In genomic region chr1:205716371-205717132, GRCh38 we compare ENCODE assay signal across 1 cellular context.
TF ChIP-seq lines count a peak whose summit lies in the region.

No MANE protein-coding gene starts in this region.

TF ChIP-seq in WTC11, 78 proteins besides CTCF, POLR2A, EP300 and RAD21 (continued from another document):
- TF ChIP-seq USF1 (CRISPR knock-in tag; IDR thresholded peaks at IDR 0.05) (no peak), STAT6 (CRISPR knock-in tag; conservative IDR thresholded peaks at IDR 0.05; ENCODE audit: low read depth) (no peak), FOXP1 (CRISPR knock-in tag; IDR thresholded peaks at IDR 0.05; ENCODE audit: borderline replicate concordance) (no peak), FOXJ3 (CRISPR knock-in tag; IDR thresholded peaks at IDR 0.05; ENCODE audit: borderline replicate concordance) (no peak), ZNF671 (CRISPR knock-in tag; IDR thresholded peaks at IDR 0.05) (no peak), ETV6 (CRISPR knock-in tag; IDR thresholded peaks at IDR 0.05) (no peak), FOXP4 (CRISPR knock-in tag; IDR thresholded peaks at IDR 0.05) (no peak), ERG (CRISPR knock-in tag; IDR thresholded peaks at IDR 0.05) (no peak), ZNF121 (CRISPR knock-in tag; IDR thresholded peaks at IDR 0.05) (no peak), E2F5 (CRISPR knock-in tag; IDR thresholded peaks at IDR 0.05) (no peak), ZNF317 (CRISPR knock-in tag; IDR thresholded peaks at IDR 0.05; ENCODE audit: borderline replicate concordance, low read depth) (no peak), ZBTB43 (CRISPR knock-in tag; IDR thresholded peaks at IDR 0.05) (no peak), ZBTB21 (CRISPR knock-in tag; IDR thresholded peaks at IDR 0.05; ENCODE audit: borderline replicate concordance) (no peak), ZNF423 (CRISPR knock-in tag; IDR thresholded peaks at IDR 0.05) (no peak), CREB1 (CRISPR knock-in tag; IDR thresholded peaks at IDR 0.05) (no peak), E2F4 (CRISPR knock-in tag; IDR thresholded peaks at IDR 0.05; ENCODE audit: borderline replicate concordance, low read depth) (no peak), PRDM15 (CRISPR knock-in tag; IDR thresholded peaks at IDR 0.05) (no peak), JAZF1 (CRISPR knock-in tag; IDR thresholded peaks at IDR 0.05) (no peak), TCF7 (CRISPR knock-in tag; IDR thresholded peaks at IDR 0.05; ENCODE audit: low read depth) (no peak)
